21 cellular contexts compared by ENCODE assay signal in the genomic region with DNA sequence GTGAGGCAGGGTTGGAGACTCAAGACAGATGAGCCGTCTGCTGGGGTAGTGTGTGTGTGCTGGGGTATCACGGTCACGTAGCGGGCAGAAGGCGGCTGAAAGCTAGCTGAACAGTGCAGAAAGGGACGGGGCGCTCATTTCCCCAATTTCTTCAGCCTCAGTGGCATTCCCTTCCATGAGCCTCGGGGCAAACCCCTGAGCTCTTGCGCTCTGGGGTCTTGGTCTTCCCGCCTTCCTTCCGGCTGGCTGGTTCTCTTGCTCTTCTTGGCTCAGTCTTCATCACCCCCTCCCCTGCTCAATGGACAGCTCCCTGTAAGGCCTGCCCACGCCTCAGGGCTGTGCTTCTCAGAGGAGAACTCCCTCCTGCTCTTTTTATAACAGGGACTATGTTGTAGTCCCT.
"Had no signal": no experiment of that assay in that cellular context is flagged by ENCODE, and none has a peak within 500 bp of the region (broad histone marks: within the 10 kb centered on the region; RNA-seq: fewer than 3 reads in every experiment).

No MANE protein-coding gene starts in this region.

- ATAC-seq: activated T-cell treated with anti-CD3 and anti-CD28 coated beads, Interleukin-2, amount 50 U/mL, for 4 hours; gastroesophageal sphincter; heart left ventricle; left colon; T-cell had no signal

- H3K27ac ChIP-seq: coronary artery, gastroesophageal sphincter, heart left ventricle, parathyroid adenoma, upper lobe of left lung, VCaP had no signal

- DNase-seq: activated CD4-positive, CD25-positive, alpha-beta regulatory T cell treated with anti-CD3 and anti-CD28 coated beads, Interleukin-2, amount 50 U/mL, for 72 hours; activated CD8-positive, alpha-beta memory T cell treated with anti-CD3 and anti-CD28 coated beads, Interleukin-2, amount 50 U/mL, for 4 hours; activated naive CD4-positive, alpha-beta T cell treated with anti-CD3 and anti-CD28 coated beads for 36 hours; activated naive CD8-positive, alpha-beta T cell treated with anti-CD3 and anti-CD28 coated beads, Interleukin-2, amount 10 ng/mL, durations not matched to agents 7 days and 5 days; activated T-cell treated with anti-CD3 and anti-CD28 coated beads, Interleukin-2, amount 50 U/mL, for 4 hours; left colon; small intestine; stimulated activated CD4-positive, alpha-beta T cell treated with anti-CD3 and anti-CD28 coated beads, Interleukin-15, amount 100 ng/mL, for 24 hours; stimulated activated CD4-positive, alpha-beta T cell treated with anti-CD3 and anti-CD28 coated beads, Interleukin-4, amount 100 ng/mL, for 1 hour; stimulated activated naive CD4-positive, alpha-beta T cell had no signal

- H3K9me3 Mint-ChIP-seq: activated naive CD4-positive, alpha-beta T cell treated with anti-CD3 and anti-CD28 coated beads for 36 hours; activated naive CD8-positive, alpha-beta T cell treated with anti-CD3 and anti-CD28 coated beads, Interleukin-2, amount 10 ng/mL, durations not matched to agents 7 days and 5 days; activated T-cell treated with anti-CD3 and anti-CD28 coated beads, Interleukin-2, amount 50 U/mL, for 4 hours; activated T-helper 2 cell treated with anti-CD3 and anti-CD28 coated beads, Interferon-gamma antibody, Interleukin-2, Interleukin-4, amounts not matched to agents 10 μg/mL and 5 μg/mL and 100 μg/mL, durations not matched to agents 14 hours and 24 hours and 36 hours; memory B cell; nephron; T-cell; T-helper 2 cell treated with Interferon-gamma antibody and Interleukin-4, amounts not matched to agents 5 μg/mL and 100 μg/mL, for 36 hours had no signal

- H3K4me1 Mint-ChIP-seq: activated naive CD8-positive, alpha-beta T cell treated with anti-CD3 and anti-CD28 coated beads, Interleukin-2, amount 10 ng/mL, durations not matched to agents 7 days and 5 days; memory B cell; T-cell had no signal

- H3K4me3 Mint-ChIP-seq: activated naive CD4-positive, alpha-beta T cell treated with anti-CD3 and anti-CD28 coated beads for 36 hours; activated naive CD8-positive, alpha-beta T cell treated with anti-CD3 and anti-CD28 coated beads, Interleukin-2, amount 10 ng/mL, durations not matched to agents 7 days and 5 days; activated T-cell treated with anti-CD3 and anti-CD28 coated beads, Interleukin-2, amount 50 U/mL, for 4 hours; memory B cell; nephron; T-cell; T-helper 2 cell treated with Interferon-gamma antibody and Interleukin-4, amounts not matched to agents 5 μg/mL and 100 μg/mL, for 36 hours had no signal

- H3K27me3 ChIP-seq: upper lobe of left lung had no signal

- H3K27ac Mint-ChIP-seq: activated naive CD4-positive, alpha-beta T cell treated with anti-CD3 and anti-CD28 coated beads for 36 hours; activated naive CD8-positive, alpha-beta T cell treated with anti-CD3 and anti-CD28 coated beads, Interleukin-2, amount 10 ng/mL, durations not matched to agents 7 days and 5 days; activated T-helper 2 cell treated with anti-CD3 and anti-CD28 coated beads, Interferon-gamma antibody, Interleukin-2, Interleukin-4, amounts not matched to agents 10 μg/mL and 5 μg/mL and 100 μg/mL, durations not matched to agents 14 hours and 24 hours and 36 hours; memory B cell; nephron; T-cell; T-helper 2 cell treated with Interferon-gamma antibody and Interleukin-4, amounts not matched to agents 5 μg/mL and 100 μg/mL, for 36 hours had no signal

- H3K36me3 ChIP-seq: gastroesophageal sphincter, heart left ventricle, upper lobe of left lung had no signal

- H3K4me1 ChIP-seq: gastroesophageal sphincter, heart left ventricle, parathyroid adenoma, upper lobe of left lung had no signal

- H3K4me3 ChIP-seq: coronary artery, gastroesophageal sphincter, heart left ventricle, upper lobe of left lung had no signal

- H3K36me3 Mint-ChIP-seq: activated naive CD8-positive, alpha-beta T cell treated with anti-CD3 and anti-CD28 coated beads, Interleukin-2, amount 10 ng/mL, durations not matched to agents 7 days and 5 days; memory B cell had no signal

- H3K9me3 ChIP-seq: gastroesophageal sphincter, heart left ventricle, upper lobe of left lung had no signal
